18 cellular contexts compared by ENCODE assay signal in the genomic region with DNA sequence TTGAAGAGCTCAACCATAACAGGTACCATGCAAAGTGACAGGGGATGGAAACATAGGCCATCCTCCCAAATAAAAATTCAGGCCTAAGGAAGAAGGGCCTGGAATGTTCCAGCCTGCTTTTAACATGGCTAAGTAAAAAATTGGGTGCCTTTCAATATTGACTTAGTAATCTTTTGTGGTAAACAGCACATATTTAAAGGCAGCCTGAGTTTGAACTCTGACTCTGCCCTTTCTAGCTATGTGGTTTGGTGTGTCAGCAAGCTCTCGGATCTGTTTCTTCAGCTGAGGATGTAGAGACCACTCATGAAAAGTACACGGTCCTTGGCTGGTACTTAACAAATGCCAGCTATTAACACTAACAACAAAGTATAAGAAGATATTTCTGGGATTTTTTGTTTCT.
DNase-seq lines count a peak whose midpoint lies in the region; ATAC-seq and TF ChIP-seq lines count a peak whose summit lies in the region.
"Had no signal": no experiment of that assay in that cellular context is flagged by ENCODE, and none has a peak within 500 bp of the region (broad histone marks: within the 10 kb centered on the region; RNA-seq: fewer than 3 reads in every experiment).

No MANE protein-coding gene starts in this region.

- H3K56ac ChIP-seq in IMR-90 (ENCODE audit: extremely low read depth, insufficient read depth, low read length) = no peak overlapping the region

- no peak overlapping the region for H2BK20ac ChIP-seq in IMR-90 (ENCODE audit: low read depth, low read length)

- H4K8ac ChIP-seq in IMR-90 (ENCODE audit: low read depth in 2 of 2, low read length in 2 of 2) = no peak overlapping the region

- no peaks in the 10 kb centered on the region for H3K79me1 ChIP-seq in IMR-90 (ENCODE audit: low read depth in 1 of 2, low read length in 2 of 2)

- H2AFZ ChIP-seq in IMR-90 (replicated peaks; ENCODE audit: low read length, poor library complexity) = no peak overlapping the region

- no peak overlapping the region for H4K91ac ChIP-seq in IMR-90 (ENCODE audit: insufficient read depth, low read depth, low read length)

- POLR2A ChIA-PET in AG04450 (lab: Yijun Ruan, JAX) = no interaction called here
- POLR2A ChIA-PET in IMR-90 (lab: Charles Lee; ENCODE audit: unreplicated experiment) = no interaction called here
- POLR2A ChIA-PET in MCF 10A (lab: Yijun Ruan, JAX) = no interaction called here

- no peak overlapping the region for H2BK120ac ChIP-seq in IMR-90 (ENCODE audit: low read depth, low read length)

- no peak overlapping the region for H3K27ac Mint-ChIP-seq in MCF 10A (ENCODE audit: low read depth, unreplicated experiment)
- H3K27ac Mint-ChIP-seq: activated CD8-positive, alpha-beta memory T cell treated with anti-CD3 and anti-CD28 coated beads, Interleukin-2, amount 10 ng/mL, durations not matched to agents 7 days and 5 days; CD4-positive, alpha-beta T cell; stimulated activated effector memory CD8-positive, alpha-beta T cell treated with anti-CD3 and anti-CD28 coated beads, Interleukin-12 subunit alpha, Interleukin-12 subunit beta, amount 100 ng/mL, for 72 hours had no signal

- no peak for TF ChIP-seq RAD21 in IMR-90 (IDR thresholded peaks at IDR 0.05; ENCODE audit: low read length)

- H3K27me3 ChIP-seq in AG04450 (ENCODE audit: control insufficient read depth, insufficient read depth, low read length) (peaks cover 2% of the 10 kb centered on the region), IMR-90 (ENCODE audit: control insufficient read depth, insufficient read depth, low read length) (peaks cover 3% of the 10 kb centered on the region)
- H3K27me3 ChIP-seq: body of pancreas had no signal

- intact Hi-C loops in IMR-90 (cut with micrococcal nuclease) = no loop called here
- intact Hi-C loops in MCF 10A (cut with micrococcal nuclease) = no loop called here

- no peaks in the 10 kb centered on the region for H3K36me3 ChIP-seq in IMR-90 (ENCODE audit: control insufficient read depth, insufficient read depth, low read length)

- DNase-seq in AG04450 (ENCODE audit: low read depth, low spot score) = no peak
- DNase-seq in IMR-90 = peak; percentile 38
- no peak for DNase-seq in caudate nucleus (lab: John Stamatoyannopoulos, UW)
- peak; percentile 33 for DNase-seq in myocyte (ENCODE audit: low read depth)
- no peak for DNase-seq in GM19240 (ENCODE audit: insufficient read length, low spot score)
- DNase-seq in MCF 10A (ENCODE audit: unreplicated experiment) = no peak
- DNase-seq in glomerular visceral epithelial cell (ENCODE audit: extremely low spot score) = no peak
- DNase-seq in nucleus accumbens (lab: John Stamatoyannopoulos, UW) = no peak
- DNase-seq: activated CD4-positive, CD25-positive, alpha-beta regulatory T cell treated with anti-CD3 and anti-CD28 coated beads, Interleukin-2, amount 50 U/mL, for 72 hours; activated CD8-positive, alpha-beta memory T cell treated with anti-CD3 and anti-CD28 coated beads, Interleukin-2, amount 10 ng/mL, durations not matched to agents 7 days and 5 days; activated effector memory CD4-positive, alpha-beta T cell treated with Interleukin-2 at 50 U/mL for 16 hours; body of pancreas; CD4-positive, alpha-beta T cell; NCI-H1930; SIG-M5; T-helper 9 cell had no signal

- CTCF ChIA-PET in AG04450 (lab: Charles Lee) (interaction anchor here (0.5 to 2.8 kb wide), 2 partner anchors 28 to 315 kb away, joined by 3 to 13 read pairs; no protein-coding TSS in a partner anchor), IMR-90 (lab: Yijun Ruan, JAX) (no interaction called here), MCF 10A (lab: Yijun Ruan, JAX) (interaction anchor here (0.6 to 1.4 kb wide), 3 partner anchors 22 to 234 kb away, joined by 3 to 9 read pairs (median 3); no protein-coding TSS in a partner anchor)

- ATAC-seq in IMR-90 (ENCODE audit: low read depth) = peak; percentile 62
- ATAC-seq: activated CD8-positive, alpha-beta memory T cell treated with anti-CD3 and anti-CD28 coated beads, Interleukin-2, amount 10 ng/mL, durations not matched to agents 7 days and 5 days; body of pancreas; esophagus mucosa; stimulated activated effector memory CD8-positive, alpha-beta T cell treated with anti-CD3 and anti-CD28 coated beads, Interleukin-12 subunit alpha, Interleukin-12 subunit beta, amount 100 ng/mL, for 72 hours had no signal

- H3K4ac ChIP-seq in IMR-90 (ENCODE audit: low read depth, low read length) = no peak overlapping the region

- no peak for TF ChIP-seq POLR2A in IMR-90 (IDR thresholded peaks at IDR 0.05; ENCODE audit: low read depth, low read length)

- H2BK5ac ChIP-seq in IMR-90 (ENCODE audit: low read depth, low read length, poor library complexity, severe bottlenecking) = no peak overlapping the region

- no peaks in the 10 kb centered on the region for H4K20me1 ChIP-seq in IMR-90 (ENCODE audit: insufficient read depth, low read length)

- H3K27me3 Mint-ChIP-seq in MCF 10A (ENCODE audit: insufficient read depth, unreplicated experiment) = no peaks in the 10 kb centered on the region
- H3K27me3 Mint-ChIP-seq: CD4-positive, alpha-beta T cell had no signal

- no peak overlapping the region for H3K18ac ChIP-seq in IMR-90 (ENCODE audit: low read depth, low read length)

- no peak overlapping the region for H3K23ac ChIP-seq in IMR-90 (ENCODE audit: low read depth, low read length)

- H3K36me3 Mint-ChIP-seq in MCF 10A (ENCODE audit: insufficient read depth, unreplicated experiment) = no peaks in the 10 kb centered on the region
- H3K36me3 Mint-ChIP-seq: activated CD8-positive, alpha-beta memory T cell treated with anti-CD3 and anti-CD28 coated beads, Interleukin-2, amount 10 ng/mL, durations not matched to agents 7 days and 5 days; stimulated activated effector memory CD8-positive, alpha-beta T cell treated with anti-CD3 and anti-CD28 coated beads, Interleukin-12 subunit alpha, Interleukin-12 subunit beta, amount 100 ng/mL, for 72 hours had no signal

- no peak overlapping the region for H2BK15ac ChIP-seq in IMR-90 (ENCODE audit: low read depth, low read length)

- in situ Hi-C loops in IMR-90 (cut with MboI; ENCODE audit: low sequenced_read_pairs) = no loop called here

- H3K4me3 Mint-ChIP-seq in MCF 10A (ENCODE audit: unreplicated experiment) = no peak overlapping the region
- H3K4me3 Mint-ChIP-seq: activated CD8-positive, alpha-beta memory T cell treated with anti-CD3 and anti-CD28 coated beads, Interleukin-2, amount 10 ng/mL, durations not matched to agents 7 days and 5 days; CD4-positive, alpha-beta T cell; stimulated activated effector memory CD8-positive, alpha-beta T cell treated with anti-CD3 and anti-CD28 coated beads, Interleukin-12 subunit alpha, Interleukin-12 subunit beta, amount 100 ng/mL, for 72 hours had no signal

- TF ChIP-seq CTCF in AG04450 (IDR thresholded peaks at IDR 0.05; ENCODE audit: low read depth, low read length) (no peak), IMR-90 (conservative IDR thresholded peaks at IDR 0.05; ENCODE audit: low read depth, low read length) (no peak), MCF 10A (IDR thresholded peaks at IDR 0.05; ENCODE audit: unreplicated experiment) (no peak)

- H3K9me3 ChIP-seq in AG04450 (ENCODE audit: control insufficient read depth, insufficient read depth, low read length) (no peaks in the 10 kb centered on the region), IMR-90 (ENCODE audit: control insufficient read depth, insufficient read depth, low read length) (no peaks in the 10 kb centered on the region)
- H3K9me3 ChIP-seq: body of pancreas had no signal

- H3K4me3 ChIP-seq in AG04450 (ENCODE audit: low read depth, low read length) (no peak overlapping the region), IMR-90 (ENCODE audit: insufficient read depth, low read depth, low read length) (no peak overlapping the region)
- H3K4me3 ChIP-seq: body of pancreas had no signal

- no peaks in the 10 kb centered on the region for H3K4me1 Mint-ChIP-seq in MCF 10A (ENCODE audit: insufficient read depth, unreplicated experiment)
- H3K4me1 Mint-ChIP-seq: activated CD8-positive, alpha-beta memory T cell treated with anti-CD3 and anti-CD28 coated beads, Interleukin-2, amount 10 ng/mL, durations not matched to agents 7 days and 5 days; stimulated activated effector memory CD8-positive, alpha-beta T cell treated with anti-CD3 and anti-CD28 coated beads, Interleukin-12 subunit alpha, Interleukin-12 subunit beta, amount 100 ng/mL, for 72 hours had no signal

- H3K4me2 ChIP-seq in IMR-90 (ENCODE audit: low read depth, low read length) = no peak overlapping the region

- H3K9me3 Mint-ChIP-seq in MCF 10A (ENCODE audit: unreplicated experiment) = no peaks in the 10 kb centered on the region
- H3K9me3 Mint-ChIP-seq: CD4-positive, alpha-beta T cell; stimulated activated effector memory CD8-positive, alpha-beta T cell treated with anti-CD3 and anti-CD28 coated beads, Interleukin-12 subunit alpha, Interleukin-12 subunit beta, amount 100 ng/mL, for 72 hours had no signal

- no peak overlapping the region for H4K5ac ChIP-seq in IMR-90 (ENCODE audit: low read depth, low read length)

- BruUV-seq in IMR-90 (replicated peaks; lab: Mats Ljungman, UMichigan) (no TSS peak), MCF 10A (replicated peaks; lab: Mats Ljungman, UMichigan) (no TSS peak)

- H3K9ac ChIP-seq in IMR-90 (ENCODE audit: low read depth, low read length) = no peak overlapping the region

- H3K9me1 ChIP-seq in IMR-90 (ENCODE audit: insufficient read depth, low read length) = no peaks in the 10 kb centered on the region

- H3K27ac ChIP-seq in AG04450 (ENCODE audit: low read depth, low read length) (peak overlapping the region; percentile 73), IMR-90 (ENCODE audit: insufficient read depth, low read length) (no peak overlapping the region), caudate nucleus (ENCODE audit: low read depth, low read length) (peak overlapping the region; percentile 41)
- H3K27ac ChIP-seq: body of pancreas had no signal

- dilution Hi-C loops in IMR-90 (cut with HindIII; ENCODE audit: low sequenced_read_pairs, unreplicated experiment) = no loop called here

- H3K14ac ChIP-seq in IMR-90 (replicated peaks; ENCODE audit: low read depth, low read length) = no peak overlapping the region

- no peak overlapping the region; the same call in 1 of the 2 replicates for H2AK5ac ChIP-seq in IMR-90 (ENCODE audit: low read depth, low read length)

- no peak overlapping the region for H2AK9ac ChIP-seq in IMR-90 (replicated peaks; ENCODE audit: low read depth, low read length, poor library complexity)

- no CpG with 5 or more reads among the region's 2 CpGs for WGBS in IMR-90 (ENCODE audit: extremely low coverage in 2 of 2, insufficient read length in 1 of 2), 2 experiments

- no peaks in the 10 kb centered on the region for H3K4me1 ChIP-seq in IMR-90 (ENCODE audit: control insufficient read depth, insufficient read depth, low read length)
- H3K4me1 ChIP-seq: body of pancreas had no signal

TF ChIP-seq in IMR-90, 13 proteins besides CTCF, POLR2A, EP300 and RAD21:
- TF ChIP-seq MXI1 (IDR thresholded peaks at IDR 0.05; ENCODE audit: borderline replicate concordance, low read depth, low read length) = no peak

Comparison
In these comparisons a context has a peak if more than half of its experiments do, and no peak if none do; other contexts are left out.
1. DNase-seq: peak in IMR-90 (single experiment) and myocyte (single experiment); none in AG04450 (single experiment), caudate nucleus (0 of 61), GM19240 (single experiment), MCF 10A (single experiment), glomerular visceral epithelial cell (single experiment) and nucleus accumbens (0 of 56).